Comparison of ENCODE assay signal across 8 cellular contexts in genomic region chr19:15265849-15266248, GRCh38. TPM values are rescaled to one million over a fixed set of nuclear protein-coding genes. Genes with fewer than 3 reads are reported as not detected.
DNase-seq lines count a peak whose midpoint lies in the region; ATAC-seq and TF ChIP-seq lines count a peak whose summit lies in the region.

No MANE protein-coding gene starts in this region.

- H3K4me3 ChIP-seq in HEK293 (ENCODE audit: low read depth, low read length), result no peak overlapping the region
- no peak overlapping the region for H3K4me3 ChIP-seq in skeletal muscle tissue (ENCODE audit: low read length in 3 of 3)

- H3K9ac ChIP-seq in skeletal muscle tissue (ENCODE audit: low read depth in 1 of 3, low read length in 3 of 3), result peak overlapping the region in 2 of 3 donors; percentile 16 to 57

- H3K9me3 ChIP-seq in HEK293 (ENCODE audit: control insufficient read depth, insufficient read depth, low read depth, low read length), result no peaks in the 10 kb centered on the region
- no peaks in the 10 kb centered on the region for H3K9me3 ChIP-seq in skeletal muscle tissue (ENCODE audit: control insufficient read depth in 3 of 3, low read length in 3 of 3)

- POLR2A ChIA-PET in HEK293 (lab: Yijun Ruan, JAX), result no interaction called here

- H3K4me1 ChIP-seq in HEK293 (ENCODE audit: control insufficient read depth, insufficient read depth, low read length), result no peaks in the 10 kb centered on the region
- H3K4me1 ChIP-seq in skeletal muscle tissue (ENCODE audit: control insufficient read depth in 3 of 3, insufficient read depth in 3 of 3, low read length in 3 of 3), result peaks cover 37 to 67% (median 61%) of the 10 kb centered on the region in 3 donors

- H3K27me3 ChIP-seq in skeletal muscle tissue (ENCODE audit: control insufficient read depth in 3 of 3, insufficient read depth in 3 of 3, low read length in 3 of 3), result no peaks in the 10 kb centered on the region

- no peak overlapping the region for H3K27ac ChIP-seq in HEK293 (ENCODE audit: extremely low read depth, low read depth, low read length)
- peak overlapping the region; percentile 74 for H3K27ac ChIP-seq in skeletal muscle tissue (ENCODE audit: low read depth, low read length)

- CTCF ChIA-PET in HEK293 (lab: Yijun Ruan, JAX), result interaction anchor here (0.8 to 1.1 kb wide), 2 partner anchors 15 to 64 kb away, joined by 3 to 4 read pairs; no protein-coding TSS in a partner anchor

- H3K36me3 ChIP-seq in HEK293 (ENCODE audit: control insufficient read depth in 2 of 2, insufficient read depth in 1 of 2, low read length in 2 of 2) (peaks cover 46 to 99% of the 10 kb centered on the region in 2 experiments), skeletal muscle tissue (ENCODE audit: control insufficient read depth in 3 of 3, insufficient read depth in 3 of 3, low read length in 3 of 3) (peaks cover 57 to 59% (median 58%) of the 10 kb centered on the region in 3 donors)

- TF ChIP-seq CTCF in HEK293 (tag by site-specific recombination; IDR thresholded peaks at IDR 0.05), result no peak

- peak in 57 of 58 donors; percentile 28 to 97 (median 88) for DNase-seq in anterior cingulate cortex (lab: John Stamatoyannopoulos, UW)
- DNase-seq in hepatic stellate cell (ENCODE audit: low spot score), result peak; percentile 95
- no peak for DNase-seq in NK-92 (lab: John Stamatoyannopoulos, UW; ENCODE audit: unreplicated experiment)
- no peak for DNase-seq in UCSD-AML1 (lab: John Stamatoyannopoulos, UW; ENCODE audit: unreplicated experiment)
- no peak for DNase-seq in NCI-H146 (lab: John Stamatoyannopoulos, UW)

- no peak for ATAC-seq in HG02571 (IDR thresholded peaks at IDR 0.05; ENCODE audit: unreplicated experiment)

TF ChIP-seq in HEK293, 187 proteins besides CTCF, POLR2A, EP300 and RAD21:
- TF ChIP-seq OSR2 (tag by site-specific recombination; IDR thresholded peaks at IDR 0.05) (peak; percentile 27; the same call in 1 of the 2 replicates), ZNF26 (tag by site-specific recombination; IDR thresholded peaks at IDR 0.05) (no peak)

RNA-seq across cellular contexts. Expression of gene EPHX3, which starts 33.6 kb away (rescaled TPM):
- not detected for total RNA-seq in skeletal muscle tissue

Comparison
In these comparisons a context has a peak if more than half of its experiments do, and no peak if none do; other contexts are left out.
1. DNase-seq: peak in anterior cingulate cortex (57 of 58) and hepatic stellate cell (single experiment); none in NK-92 (single experiment), UCSD-AML1 (single experiment) and NCI-H146 (single experiment).